In the genomic region with DNA sequence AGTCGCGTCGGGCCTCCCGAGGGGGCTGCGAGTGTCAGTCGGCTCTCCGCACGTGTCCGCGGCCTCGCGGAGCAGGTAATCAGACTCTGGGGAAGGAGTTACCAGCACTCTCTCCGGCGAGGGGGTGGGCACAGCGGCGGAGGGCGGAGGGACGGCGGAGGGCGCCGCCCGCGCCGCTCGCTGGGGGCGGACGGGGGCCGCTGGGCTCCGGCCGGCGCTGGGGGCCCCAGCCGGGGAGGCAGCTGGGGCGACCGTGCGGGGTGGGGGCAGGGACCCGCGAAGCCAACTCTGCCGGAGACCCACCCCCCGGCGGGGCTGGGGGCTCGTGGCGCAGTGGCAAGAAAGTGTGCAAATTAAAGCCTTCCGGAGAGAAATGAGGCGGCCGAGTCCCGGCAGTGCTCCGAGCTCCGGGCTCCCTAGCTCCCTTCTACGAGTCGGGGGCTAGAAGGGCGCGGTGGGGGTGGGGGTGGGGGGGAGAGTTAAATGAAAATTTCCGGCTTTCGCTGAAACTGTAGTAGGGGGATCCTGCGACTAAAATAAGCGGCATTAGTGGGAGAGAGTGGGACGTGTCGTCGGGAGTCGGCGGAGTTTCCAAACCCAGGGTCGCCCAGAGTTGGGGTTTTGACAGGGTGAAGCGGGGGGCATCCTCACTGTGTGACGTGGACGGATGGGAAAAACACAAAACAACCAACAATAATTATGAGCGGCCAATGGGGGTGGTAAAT, we compare ENCODE assay signal across 8 cellular contexts. TPM values are rescaled to one million over a fixed set of nuclear protein-coding genes. Genes with fewer than 3 reads are reported as not detected.
DNase-seq lines count a peak whose midpoint lies in the region; ATAC-seq and TF ChIP-seq lines count a peak whose summit lies in the region.

Gene CDK6 (minus strand): TSS at position 85 of the 725 bp plus-strand sequence. CDS start 3,250 bp downstream, outside the sequence.

- intact Hi-C loops in cardiac septum (cut with DNase I) (loop anchor here (10.0 kb wide), 3 partner anchors 52 to 592 kb away; partner anchors contain the start of genes ANKIB1 and KRIT1), prostate gland (cut with DNase I) (loop anchor here (10.0 kb wide), 1 partner anchor 312 kb away; the partner anchor contains the start of genes PEX1 and RBM48)

- H3K9me3 Mint-ChIP-seq in activated naive CD4-positive, alpha-beta T cell treated with anti-CD3 and anti-CD28 coated beads, Interleukin-2, amount 10 ng/mL, durations not matched to agents 7 days and 5 days, result no peaks in the 10 kb centered on the region

- peaks cover 43% of the 10 kb centered on the region for H3K27me3 Mint-ChIP-seq in activated naive CD4-positive, alpha-beta T cell treated with anti-CD3 and anti-CD28 coated beads, Interleukin-2, amount 10 ng/mL, durations not matched to agents 7 days and 5 days

- POLR2A ChIA-PET in AG04449 (lab: Yijun Ruan, JAX), result interaction anchor here (0.5 to 3.3 kb wide), 8 partner anchors 137 to 218 kb away, joined by 3 to 17 read pairs (median 3); no protein-coding TSS in a partner anchor

- peak within 1 kb of the TSS; percentile 85 for H3K4me3 ChIP-seq in AG04449 (ENCODE audit: low read depth, low read length)
- H3K4me3 ChIP-seq in prostate gland, result peak within 1 kb of the TSS; percentile 63 to 77

- no peak for TF ChIP-seq POLR2A in prostate gland (IDR thresholded peaks at IDR 0.05)

- ATAC-seq in GM19023 (IDR thresholded peaks at IDR 0.05; ENCODE audit: unreplicated experiment) (peak; percentile 33), HG03439 (IDR thresholded peaks at IDR 0.05; ENCODE audit: unreplicated experiment) (peak; percentile 28)

- H3K36me3 Mint-ChIP-seq in activated naive CD4-positive, alpha-beta T cell treated with anti-CD3 and anti-CD28 coated beads, Interleukin-2, amount 10 ng/mL, durations not matched to agents 7 days and 5 days, result peaks cover 29% of the 10 kb centered on the region

- H3K9me3 ChIP-seq in prostate gland, result no peaks in the 10 kb centered on the region

- WGBS in prostate gland, result 3% methylated on average over 23 of the region's 66 CpGs

- peak within 1 kb of the TSS; percentile 87 for H3K27ac Mint-ChIP-seq in activated naive CD4-positive, alpha-beta T cell treated with anti-CD3 and anti-CD28 coated beads, Interleukin-2, amount 10 ng/mL, durations not matched to agents 7 days and 5 days

- peak within 1 kb of the TSS; percentile 86 for H3K4me3 Mint-ChIP-seq in activated naive CD4-positive, alpha-beta T cell treated with anti-CD3 and anti-CD28 coated beads, Interleukin-2, amount 10 ng/mL, durations not matched to agents 7 days and 5 days

- TF ChIP-seq CTCF in AG04449 (IDR thresholded peaks at IDR 0.05; ENCODE audit: insufficient read depth, low read length, missing control alignments), result no peak
- TF ChIP-seq CTCF in prostate gland (IDR thresholded peaks at IDR 0.05), result no peak

- H3K4me1 ChIP-seq in prostate gland (replicated peaks), result no peaks in the 10 kb centered on the region

- H3K4me1 Mint-ChIP-seq in activated naive CD4-positive, alpha-beta T cell treated with anti-CD3 and anti-CD28 coated beads, Interleukin-2, amount 10 ng/mL, durations not matched to agents 7 days and 5 days, result peaks cover 15% of the 10 kb centered on the region

- H3K27me3 ChIP-seq in prostate gland (replicated peaks; ENCODE audit: insufficient read depth), result no peaks in the 10 kb centered on the region

- peak within 1 kb of the TSS; percentile 81 to 88 for H3K27ac ChIP-seq in prostate gland

- DNase-seq in AG04449 (ENCODE audit: low read depth, low spot score) (no peak), SK-N-DZ (ENCODE audit: low spot score) (peak; percentile 70), cardiac septum (ENCODE audit: low spot score) (no peak), prostate gland (ENCODE audit: low spot score) (peak; percentile 51), NCI-H510A treated with DMSO at 0.1 percent for 48 hours (lab: John Stamatoyannopoulos, UW) (no peak)
- DNase-seq in activated naive CD4-positive, alpha-beta T cell treated with anti-CD3 and anti-CD28 coated beads, Interleukin-2, amount 10 ng/mL, durations not matched to agents 7 days and 5 days, result peak; percentile 81

- H3K36me3 ChIP-seq in prostate gland, result no peaks in the 10 kb centered on the region

- CTCF ChIA-PET in AG04449 (lab: Yijun Ruan, JAX), result interaction anchor here (1.1 to 2.0 kb wide), 6 partner anchors 174 to 219 kb away, joined by 3 to 8 read pairs (median 4); no protein-coding TSS in a partner anchor
- CTCF ChIA-PET in activated naive CD4-positive, alpha-beta T cell treated with anti-CD3 and anti-CD28 coated beads, Interleukin-2, amount 10 ng/mL, durations not matched to agents 7 days and 5 days (lab: Charles Lee), result interaction anchor here (0.7 to 3.1 kb wide), 2 partner anchors 18 to 216 kb away, joined by 3 to 14 read pairs; no protein-coding TSS in a partner anchor

RNA-seq across cellular contexts. Expression of gene CDK6, which starts in this region (rescaled TPM):
- 106 and 115 TPM in 2 replicates for polyA plus RNA-seq in SK-N-DZ (2014; cell fraction: cytosol; rRNA removed)
- 61.6 and 71.8 TPM in 2 replicates for polyA plus RNA-seq in SK-N-DZ (2014; cell fraction: nucleus; rRNA removed)
- total RNA-seq in cardiac septum (12.4 TPM), prostate gland (10 to 100 TPM; 13.6 to 39.9 TPM)

Comparison
In these comparisons a context has a peak if more than half of its experiments do, and no peak if none do; other contexts are left out.
1. DNase-seq: peak in SK-N-DZ (single experiment), activated naive CD4-positive, alpha-beta T cell treated with anti-CD3 and anti-CD28 coated beads, Interleukin-2, amount 10 ng/mL, durations not matched to agents 7 days and 5 days (single experiment) and prostate gland (single experiment); none in AG04449 (single experiment), cardiac septum (single experiment) and NCI-H510A treated with DMSO at 0.1 percent for 48 hours (single experiment).